17 cellular contexts compared by ENCODE assay signal in the genomic region with DNA sequence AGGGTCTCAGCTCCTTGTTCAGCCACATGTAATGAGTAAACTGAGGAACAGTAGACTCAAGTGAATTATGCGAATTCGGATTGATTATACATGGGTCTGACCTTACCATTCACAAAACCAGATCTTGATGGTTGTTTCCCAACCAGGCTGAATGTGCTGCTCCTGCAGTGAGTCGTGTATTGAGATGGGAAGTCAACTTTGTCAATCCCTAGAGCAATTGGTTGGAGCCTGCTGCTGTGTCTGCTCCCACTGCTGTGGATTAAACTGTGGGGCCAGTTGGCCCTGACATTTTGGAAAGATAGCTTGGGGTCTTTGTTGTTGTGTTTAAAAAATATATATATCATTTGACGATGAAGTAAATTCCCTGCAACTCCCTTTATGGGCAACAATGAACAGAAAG. TPM values are rescaled to one million over a fixed set of nuclear protein-coding genes. Genes with fewer than 3 reads are reported as not detected.
DNase-seq lines count a peak whose midpoint lies in the region; ATAC-seq, FAIRE-seq and TF ChIP-seq lines count a peak whose summit lies in the region.
"Had no signal": no experiment of that assay in that cellular context is flagged by ENCODE, and none has a peak within 500 bp of the region (broad histone marks: within the 10 kb centered on the region; RNA-seq: fewer than 3 reads in every experiment).

No MANE protein-coding gene starts in this region.

- no peaks in the 10 kb centered on the region for H3K9me3 ChIP-seq in HepG2 (ENCODE audit: low read length)
- no peaks in the 10 kb centered on the region for H3K9me3 ChIP-seq in tibial artery
- H3K9me3 ChIP-seq: HAP-1 had no signal

- H3K4me3 ChIP-seq in fibroblast of mammary gland (ENCODE audit: control insufficient read depth, low read depth, low read length) (no peak overlapping the region), HepG2 (replicated peaks in 1 of 3; ENCODE audit: insufficient read depth in 1 of 3, low read depth in 2 of 3, low read length in 3 of 3) (no peak overlapping the region), coronary artery (no peak overlapping the region), tibial artery (no peak overlapping the region)
- H3K4me3 ChIP-seq: GM12878, HAP-1 had no signal

- no TSS peak for BruUV-seq in HepG2 (replicated peaks; lab: Mats Ljungman, UMichigan)

- TF ChIP-seq POLR2A in HepG2 (IDR thresholded peaks at IDR 0.05; ENCODE audit: insufficient read depth in 1 of 2, low read depth in 2 of 2, low read length in 2 of 2) = no peak

- H3K27me3 ChIP-seq in HepG2 (ENCODE audit: control insufficient read depth in 1 of 2, insufficient read depth in 2 of 2, low read length in 2 of 2) (no peaks in the 10 kb centered on the region), tibial artery (no peaks in the 10 kb centered on the region)

- TF ChIP-seq CTCF in fibroblast of mammary gland (conservative IDR thresholded peaks at IDR 0.05; ENCODE audit: control insufficient read depth, insufficient read depth, low read depth, low read length) (no peak), HepG2 (CRISPR knock-in tag; IDR thresholded peaks at IDR 0.05) (no peak), coronary artery (IDR thresholded peaks at IDR 0.05) (no peak), tibial artery (IDR thresholded peaks at IDR 0.05) (no peak)

- ATAC-seq in HepG2 (no peak), GM19397 (IDR thresholded peaks at IDR 0.05; ENCODE audit: unreplicated experiment) (no peak)
- ATAC-seq: GM12878 had no signal

- FAIRE-seq in HepG2 (lab: Jason Lieb, UNC) = no peak
- FAIRE-seq: A204.1, GM12878, H1, HTR-8/SVneo had no signal

- no peak overlapping the region for H3K4me2 ChIP-seq in HepG2 (ENCODE audit: low read depth, low read length)

- TF ChIP-seq RAD21 in HepG2 (CRISPR knock-in tag; IDR thresholded peaks at IDR 0.05) = no peak

- H3K79me2 ChIP-seq in HepG2 (ENCODE audit: insufficient read depth, low read length) = no peaks in the 10 kb centered on the region

- CTCF ChIA-PET in HepG2 (lab: Yijun Ruan, JAX; ENCODE audit: low intra/inter-chr PET ratio, low total read pairs) = no interaction called here

- POLR2A ChIA-PET in HepG2 (lab: Yijun Ruan, JAX) = interaction anchor here (1.0 to 2.9 kb wide), 3 partner anchors 32 to 40 kb away, joined by 5 to 12 read pairs (median 8); no protein-coding TSS in a partner anchor

- H3K27ac ChIP-seq in HepG2 (ENCODE audit: extremely low read length, insufficient read depth, low read length) (no peak overlapping the region), coronary artery (no peak overlapping the region), tibial artery (no peak overlapping the region)

- TF ChIP-seq EP300 in HepG2 (IDR thresholded peaks at IDR 0.05; ENCODE audit: low read depth in 2 of 2, low read length in 2 of 2) (no peak), HepG2 (CRISPR knock-in tag; IDR thresholded peaks at IDR 0.05; ENCODE audit: borderline replicate concordance) (no peak)

- H3K9ac ChIP-seq in HepG2 (ENCODE audit: insufficient read depth, low read depth, low read length) = no peak overlapping the region

- H3K36me3 ChIP-seq in HepG2 (replicated peaks in 1 of 2; ENCODE audit: control insufficient read depth in 1 of 2, insufficient read depth in 2 of 2, low read length in 2 of 2) (no peaks in the 10 kb centered on the region), tibial artery (no peaks in the 10 kb centered on the region)
- H3K36me3 ChIP-seq: HAP-1 had no signal

- peak; percentile 28 for DNase-seq in NCI-H82 (lab: John Stamatoyannopoulos, UW)
- peak; percentile 25 for DNase-seq in fibroblast of mammary gland (ENCODE audit: low read depth)
- DNase-seq in HepG2 (ENCODE audit: low spot score) = no peak
- no peak for DNase-seq in NCI-H510A treated with DMSO at 0.1 percent for 48 hours (lab: John Stamatoyannopoulos, UW)
- no peak for DNase-seq in coronary artery (ENCODE audit: low spot score)
- no peak for DNase-seq in tibial artery
- DNase-seq: C1 segment of cervical spinal cord; Calu3; CD4-positive, alpha-beta T cell; DMS79 had no signal

- H4K20me1 ChIP-seq in HepG2 (ENCODE audit: insufficient read depth, low read length) = no peaks in the 10 kb centered on the region

- 94% methylated on average over 4 of the region's 4 CpGs for WGBS in HepG2 (ENCODE audit: low lambda C conversion rate)

- H2AFZ ChIP-seq in HepG2 (ENCODE audit: low read length) = no peak overlapping the region

- in situ Hi-C loops in HepG2 (cut with HindIII; ENCODE audit: extremely low pct_ligation_motif_present, low pct_unique_long_range_greater_than_20kb) = no loop called here

- intact Hi-C loops in HepG2 (cut with micrococcal nuclease; ENCODE audit: unreplicated experiment) (loop anchor here (5.0 kb wide), 1 partner anchor 36 kb away; no protein-coding TSS in a partner anchor), tibial artery (cut with DNase I; ENCODE audit: low total_unique reads) (no loop called here)

- H3K4me1 ChIP-seq in HepG2 (ENCODE audit: insufficient read depth, low read length) (peaks cover 69% of the 10 kb centered on the region), tibial artery (peaks cover 0 to 17% (median 2%) of the 10 kb centered on the region in 4 donors)
- H3K4me1 ChIP-seq: HAP-1 had no signal

TF ChIP-seq in HepG2, 621 proteins besides CTCF, POLR2A, EP300 and RAD21:
- peak; percentile 37; the same call in 1 of the 2 replicates for TF ChIP-seq ZFP36L1 (CRISPR knock-in tag; IDR thresholded peaks at IDR 0.05)
- TF ChIP-seq REXO4 (CRISPR knock-in tag; IDR thresholded peaks at IDR 0.05; ENCODE audit: borderline replicate concordance) = no peak
- no peak for TF ChIP-seq ZNF761 (CRISPR knock-in tag; conservative IDR thresholded peaks at IDR 0.05)
- TF ChIP-seq ONECUT2 (CRISPR knock-in tag; IDR thresholded peaks at IDR 0.05) = no peak

RNA-seq across cellular contexts. Expression of a gene that starts 23.9 kb away (rescaled TPM):
- total RNA-seq in HepG2 (2016; rRNA removed; fragmentation: Illumina TruSeq; extraction: Trizol) = not detected in 2 replicates
- not detected in 2 replicates for total RNA-seq in HepG2 (2016; cell fraction: cytosol; rRNA removed; fragmentation: Illumina TruSeq; extraction: Trizol; ENCODE audit: low read depth)
- total RNA-seq in HepG2 (2016; cell fraction: insoluble cytoplasmic fraction; rRNA removed; fragmentation: Illumina TruSeq; extraction: Trizol) = not detected in 2 replicates
- not detected in 2 replicates for total RNA-seq in HepG2 (2016; cell fraction: membrane; rRNA removed; fragmentation: Illumina TruSeq; extraction: Trizol)
- not detected in 2 replicates for total RNA-seq in HepG2 (2016; cell fraction: nucleus; rRNA removed; fragmentation: Illumina TruSeq; extraction: Trizol)
- 0.05 TPM in 1 of 2 replicates, not detected in the other for polyA plus RNA-seq in HepG2 (2011; rRNA removed)
- not detected in 2 replicates for polyA plus RNA-seq in HepG2 (2011; cell fraction: cytosol; rRNA removed)
- 0.07 TPM in 1 of 2 replicates, not detected in the other for polyA plus RNA-seq in HepG2 (2011; cell fraction: nucleus; rRNA removed)
- polyA plus RNA-seq in HepG2 (2012) = not detected in 2 replicates
- polyA plus RNA-seq in HepG2 (2016; cell fraction: cytosol; fragmentation: Illumina TruSeq; extraction: Trizol; ENCODE audit: low read depth) = not detected in 2 replicates
- polyA plus RNA-seq in HepG2 (2016; cell fraction: insoluble cytoplasmic fraction; fragmentation: Illumina TruSeq; extraction: Trizol; ENCODE audit: low read depth) = not detected in 2 replicates
- polyA plus RNA-seq in HepG2 (2016; cell fraction: membrane; fragmentation: Illumina TruSeq; extraction: Trizol; ENCODE audit: low read depth) = not detected in 2 replicates
- polyA plus RNA-seq in HepG2 (2016; cell fraction: nucleus; fragmentation: Illumina TruSeq; extraction: Trizol; ENCODE audit: insufficient read depth, low read depth) = not detected in 2 replicates
- 2.4 TPM in 1 of 2 replicates, not detected in the other for polyA minus RNA-seq in HepG2 (2011; rRNA and poly(A)+ RNA removed; ENCODE audit: low replicate concordance)
- polyA minus RNA-seq in HepG2 (2011; cell fraction: cytosol; rRNA and poly(A)+ RNA removed) = not detected in 2 replicates
- polyA minus RNA-seq in HepG2 (2011; cell fraction: nucleus; rRNA and poly(A)+ RNA removed) = not detected in 2 replicates
- total RNA-seq: G401 had no signal

Comparison
In these comparisons a context has a peak if more than half of its experiments do, and no peak if none do; other contexts are left out.
1. DNase-seq: peak in NCI-H82 (single experiment) and fibroblast of mammary gland (single experiment); none in HepG2 (single experiment), NCI-H510A treated with DMSO at 0.1 percent for 48 hours (single experiment), coronary artery (single experiment) and tibial artery (0 of 2).